7 cellular contexts compared by ENCODE assay signal in genomic region chr10:88389456-88389855, GRCh38.
DNase-seq lines count a peak whose midpoint lies in the region; ATAC-seq, FAIRE-seq and TF ChIP-seq lines count a peak whose summit lies in the region.

No MANE protein-coding gene starts in this region.

- H3K4me1 ChIP-seq in IMR-90 (ENCODE audit: control insufficient read depth, insufficient read depth, low read length) (peaks cover 2% of the 10 kb centered on the region; the same call in 1 of the 2 replicates), smooth muscle cell (ENCODE audit: low read depth) (peaks cover 13% of the 10 kb centered on the region)

- no peak overlapping the region for H3K4me3 ChIP-seq in IMR-90 (ENCODE audit: insufficient read depth, low read depth, low read length)
- H3K4me3 ChIP-seq in smooth muscle cell: no peak overlapping the region

- TF ChIP-seq RAD21 in IMR-90 (IDR thresholded peaks at IDR 0.05; ENCODE audit: low read length): peak; percentile 78

- H4K5ac ChIP-seq in IMR-90 (ENCODE audit: low read depth, low read length): no peak overlapping the region

- no peak overlapping the region for H2AK9ac ChIP-seq in IMR-90 (replicated peaks; ENCODE audit: low read depth, low read length, poor library complexity)

- CTCF ChIA-PET in IMR-90 (lab: Yijun Ruan, JAX): interaction anchor here (0.6 to 2.5 kb wide), 9 partner anchors 10 to 539 kb away, joined by 3 to 9 read pairs (median 3); no protein-coding TSS in a partner anchor

- H2BK20ac ChIP-seq in IMR-90 (ENCODE audit: low read depth, low read length): no peak overlapping the region

- no peak overlapping the region for H2BK5ac ChIP-seq in IMR-90 (ENCODE audit: low read depth, low read length, poor library complexity, severe bottlenecking)

- no peaks in the 10 kb centered on the region for H4K20me1 ChIP-seq in IMR-90 (ENCODE audit: insufficient read depth, low read length)
- H4K20me1 ChIP-seq in smooth muscle cell (ENCODE audit: low read depth): no peaks in the 10 kb centered on the region

- no CpG with 5 or more reads among the region's 3 CpGs for WGBS in IMR-90 (ENCODE audit: extremely low coverage in 2 of 2, insufficient read length in 1 of 2), 2 experiments
- WGBS in smooth muscle cell (ENCODE audit: low lambda C conversion rate): 9% methylated on average over 3 of the region's 3 CpGs

- no peak overlapping the region for H3K4ac ChIP-seq in IMR-90 (ENCODE audit: low read depth, low read length)

- no peak overlapping the region for H3K4me2 ChIP-seq in IMR-90 (ENCODE audit: low read depth, low read length)
- H3K4me2 ChIP-seq in smooth muscle cell: no peak overlapping the region

- H3K18ac ChIP-seq in IMR-90 (ENCODE audit: low read depth, low read length): no peak overlapping the region

- H3F3A ChIP-seq in smooth muscle cell (ENCODE audit: low read depth): peaks cover 10% of the 10 kb centered on the region

- no peak overlapping the region for H2BK120ac ChIP-seq in IMR-90 (ENCODE audit: low read depth, low read length)

- intact Hi-C loops in IMR-90 (cut with micrococcal nuclease): loop anchor here (1.0 to 10.0 kb wide), 7 partner anchors 164 to 732 kb away; partner anchors contain the start of genes KLLN, PAPSS2 and PTEN

- H3K9me3 ChIP-seq in IMR-90 (ENCODE audit: control insufficient read depth, insufficient read depth, low read length) (no peaks in the 10 kb centered on the region), smooth muscle cell (replicated peaks; ENCODE audit: low read depth) (no peaks in the 10 kb centered on the region)

- H3K9ac ChIP-seq in IMR-90 (ENCODE audit: low read depth, low read length): no peak overlapping the region
- H3K9ac ChIP-seq in smooth muscle cell (ENCODE audit: low read depth): no peak overlapping the region

- H3K36me3 ChIP-seq in IMR-90 (ENCODE audit: control insufficient read depth, insufficient read depth, low read length) (no peaks in the 10 kb centered on the region), smooth muscle cell (ENCODE audit: low read depth) (no peaks in the 10 kb centered on the region)

- POLR2A ChIA-PET in IMR-90 (lab: Charles Lee; ENCODE audit: unreplicated experiment): interaction anchor here (1.1 to 1.5 kb wide), 2 partner anchors 326 to 528 kb away, joined by 3 read pairs; no protein-coding TSS in a partner anchor

- no peak overlapping the region for H2AFZ ChIP-seq in IMR-90 (replicated peaks; ENCODE audit: low read length, poor library complexity)
- no peak overlapping the region for H2AFZ ChIP-seq in smooth muscle cell (ENCODE audit: low read depth)

- no peak for TF ChIP-seq POLR2A in IMR-90 (IDR thresholded peaks at IDR 0.05; ENCODE audit: low read depth, low read length)

- peak; percentile 56 for FAIRE-seq in TTC549 (lab: Jason Lieb, UNC)

- H3K9me1 ChIP-seq in IMR-90 (ENCODE audit: insufficient read depth, low read length): no peaks in the 10 kb centered on the region

- dilution Hi-C loops in IMR-90 (cut with HindIII; ENCODE audit: low sequenced_read_pairs, unreplicated experiment): no loop called here

- no peak overlapping the region for H3K27ac ChIP-seq in IMR-90 (ENCODE audit: insufficient read depth, low read length)
- H3K27ac ChIP-seq in smooth muscle cell (ENCODE audit: low read depth): no peak overlapping the region

- H3K27me3 ChIP-seq in IMR-90 (ENCODE audit: control insufficient read depth, insufficient read depth, low read length) (no peaks in the 10 kb centered on the region), smooth muscle cell (ENCODE audit: low read depth) (no peaks in the 10 kb centered on the region)

- no peak overlapping the region for H2BK15ac ChIP-seq in IMR-90 (ENCODE audit: low read depth, low read length)

- H3K14ac ChIP-seq in IMR-90 (replicated peaks; ENCODE audit: low read depth, low read length): no peak overlapping the region

- H4K8ac ChIP-seq in IMR-90 (ENCODE audit: low read depth in 2 of 2, low read length in 2 of 2): no peak overlapping the region

- BruUV-seq in IMR-90 (replicated peaks; lab: Mats Ljungman, UMichigan): no TSS peak

- H3K79me1 ChIP-seq in IMR-90 (ENCODE audit: low read depth in 1 of 2, low read length in 2 of 2): no peaks in the 10 kb centered on the region

- in situ Hi-C loops in IMR-90 (cut with MboI; ENCODE audit: low sequenced_read_pairs): loop anchor here (5.0 kb wide), 1 partner anchor 527 kb away; the partner anchor contains the start of genes KLLN and PTEN

- no peak overlapping the region for H2AK5ac ChIP-seq in IMR-90 (ENCODE audit: low read depth, low read length)

- no peak overlapping the region for H3K23ac ChIP-seq in IMR-90 (ENCODE audit: low read depth, low read length)

- no peak overlapping the region for H4K91ac ChIP-seq in IMR-90 (ENCODE audit: insufficient read depth, low read depth, low read length)

- TF ChIP-seq CTCF in IMR-90 (conservative IDR thresholded peaks at IDR 0.05; ENCODE audit: low read depth, low read length) (peak; percentile 74), smooth muscle cell (IDR thresholded peaks at IDR 0.05; ENCODE audit: borderline replicate concordance, insufficient read depth, poor library complexity, severe bottlenecking) (peak; percentile 61)

- ATAC-seq in IMR-90 (ENCODE audit: low read depth) (peak; percentile 72), HG03039 (IDR thresholded peaks at IDR 0.05; ENCODE audit: unreplicated experiment) (no peak)

- H3K56ac ChIP-seq in IMR-90 (ENCODE audit: extremely low read depth, insufficient read depth, low read length): no peak overlapping the region

- peak; percentile 35 for DNase-seq in DMS53 treated with DMSO at 0.1 percent for 48 hours (lab: John Stamatoyannopoulos, UW; ENCODE audit: unreplicated experiment)
- peak; percentile 73 for DNase-seq in IMR-90
- peak; percentile 54 for DNase-seq in glomerular endothelial cell (ENCODE audit: extremely low read depth, low read depth, low spot score)
- DNase-seq in smooth muscle cell (lab: John Stamatoyannopoulos, UW; ENCODE audit: unreplicated experiment): no peak
- DNase-seq in NCI-H748 (lab: John Stamatoyannopoulos, UW; ENCODE audit: unreplicated experiment): no peak

- no peaks in the 10 kb centered on the region for H3K79me2 ChIP-seq in smooth muscle cell (ENCODE audit: low read depth)

TF ChIP-seq in IMR-90, 13 proteins besides CTCF, POLR2A, EP300 and RAD21:
- TF ChIP-seq RCOR1 (IDR thresholded peaks at IDR 0.05; ENCODE audit: insufficient replicate concordance, low read length) (no peak), BHLHE40 (IDR thresholded peaks at IDR 0.05; ENCODE audit: low read depth, low read length) (no peak), SMC3 (IDR thresholded peaks at IDR 0.05; ENCODE audit: low read depth, low read length) (peak; percentile 95), MAFK (IDR thresholded peaks at IDR 0.05; ENCODE audit: low read depth, low read length) (no peak)

Comparison
In these comparisons a context has a peak if more than half of its experiments do, and no peak if none do; other contexts are left out.
1. DNase-seq: peak in DMS53 treated with DMSO at 0.1 percent for 48 hours (single experiment), IMR-90 (single experiment) and glomerular endothelial cell (single experiment); none in smooth muscle cell (single experiment) and NCI-H748 (single experiment).